1 cellular context compared by ENCODE assay signal in the genomic region with DNA sequence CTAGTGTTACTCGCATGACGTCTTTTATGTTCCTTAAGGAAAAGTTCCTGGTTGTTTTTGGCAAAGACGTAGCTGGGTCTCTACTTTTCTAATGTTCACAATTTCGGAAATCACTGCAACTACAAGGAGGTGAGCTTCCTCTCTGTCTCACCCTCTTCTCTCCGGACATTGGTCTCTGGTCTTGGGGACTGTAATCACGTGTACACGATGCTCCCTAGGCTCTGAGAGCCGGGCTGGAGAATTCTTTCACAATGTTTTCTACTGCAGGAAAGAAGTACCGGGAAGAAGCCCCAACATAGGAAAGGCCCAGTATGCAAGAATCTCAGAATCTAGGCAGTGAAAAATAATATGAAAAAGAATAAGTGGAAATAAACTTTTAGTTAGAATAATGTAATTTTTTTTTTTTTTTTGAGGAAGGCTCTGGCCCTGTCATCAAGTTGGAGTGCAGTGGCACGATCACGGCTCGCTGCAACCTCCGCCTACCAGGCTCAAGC.
TF ChIP-seq lines count a peak whose summit lies in the region.

No MANE protein-coding gene starts in this region.

TF ChIP-seq in A549, 52 proteins besides CTCF, POLR2A, EP300 and RAD21 (continued from another document):
- TF ChIP-seq, protein P1, sequence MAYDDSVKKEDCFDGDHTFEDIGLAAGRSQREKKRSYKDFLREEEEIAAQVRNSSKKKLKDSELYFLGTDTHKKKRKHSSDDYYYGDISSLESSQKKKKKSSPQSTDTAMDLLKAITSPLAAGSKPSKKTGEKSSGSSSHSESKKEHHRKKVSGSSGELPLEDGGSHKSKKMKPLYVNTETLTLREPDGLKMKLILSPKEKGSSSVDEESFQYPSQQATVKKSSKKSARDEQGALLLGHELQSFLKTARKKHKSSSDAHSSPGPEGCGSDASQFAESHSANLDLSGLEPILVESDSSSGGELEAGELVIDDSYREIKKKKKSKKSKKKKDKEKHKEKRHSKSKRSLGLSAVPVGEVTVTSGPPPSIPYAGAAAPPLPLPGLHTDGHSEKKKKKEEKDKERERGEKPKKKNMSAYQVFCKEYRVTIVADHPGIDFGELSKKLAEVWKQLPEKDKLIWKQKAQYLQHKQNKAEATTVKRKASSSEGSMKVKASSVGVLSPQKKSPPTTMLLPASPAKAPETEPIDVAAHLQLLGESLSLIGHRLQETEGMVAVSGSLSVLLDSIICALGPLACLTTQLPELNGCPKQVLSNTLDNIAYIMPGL (CRISPR knock-in tag; IDR thresholded peaks at IDR 0.05; ENCODE audit: borderline replicate concordance), result no peak
- no peak for TF ChIP-seq HDAC2 (IDR thresholded peaks at IDR 0.05)
- 0 out of 2 replicates have a peak, but pooled peaks have one; percentile 49 for TF ChIP-seq HOXB13 (CRISPR knock-in tag; IDR thresholded peaks at IDR 0.05; ENCODE audit: low read depth)
- no peak for TF ChIP-seq POLR2AphosphoS2 (conservative IDR thresholded peaks at IDR 0.05; ENCODE audit: low read length)
- TF ChIP-seq CEBPB (IDR thresholded peaks at IDR 0.05), result peak in 1 of 2 experiments; percentile 50; a peak in 2 of 4 replicates
- TF ChIP-seq, protein P2, sequence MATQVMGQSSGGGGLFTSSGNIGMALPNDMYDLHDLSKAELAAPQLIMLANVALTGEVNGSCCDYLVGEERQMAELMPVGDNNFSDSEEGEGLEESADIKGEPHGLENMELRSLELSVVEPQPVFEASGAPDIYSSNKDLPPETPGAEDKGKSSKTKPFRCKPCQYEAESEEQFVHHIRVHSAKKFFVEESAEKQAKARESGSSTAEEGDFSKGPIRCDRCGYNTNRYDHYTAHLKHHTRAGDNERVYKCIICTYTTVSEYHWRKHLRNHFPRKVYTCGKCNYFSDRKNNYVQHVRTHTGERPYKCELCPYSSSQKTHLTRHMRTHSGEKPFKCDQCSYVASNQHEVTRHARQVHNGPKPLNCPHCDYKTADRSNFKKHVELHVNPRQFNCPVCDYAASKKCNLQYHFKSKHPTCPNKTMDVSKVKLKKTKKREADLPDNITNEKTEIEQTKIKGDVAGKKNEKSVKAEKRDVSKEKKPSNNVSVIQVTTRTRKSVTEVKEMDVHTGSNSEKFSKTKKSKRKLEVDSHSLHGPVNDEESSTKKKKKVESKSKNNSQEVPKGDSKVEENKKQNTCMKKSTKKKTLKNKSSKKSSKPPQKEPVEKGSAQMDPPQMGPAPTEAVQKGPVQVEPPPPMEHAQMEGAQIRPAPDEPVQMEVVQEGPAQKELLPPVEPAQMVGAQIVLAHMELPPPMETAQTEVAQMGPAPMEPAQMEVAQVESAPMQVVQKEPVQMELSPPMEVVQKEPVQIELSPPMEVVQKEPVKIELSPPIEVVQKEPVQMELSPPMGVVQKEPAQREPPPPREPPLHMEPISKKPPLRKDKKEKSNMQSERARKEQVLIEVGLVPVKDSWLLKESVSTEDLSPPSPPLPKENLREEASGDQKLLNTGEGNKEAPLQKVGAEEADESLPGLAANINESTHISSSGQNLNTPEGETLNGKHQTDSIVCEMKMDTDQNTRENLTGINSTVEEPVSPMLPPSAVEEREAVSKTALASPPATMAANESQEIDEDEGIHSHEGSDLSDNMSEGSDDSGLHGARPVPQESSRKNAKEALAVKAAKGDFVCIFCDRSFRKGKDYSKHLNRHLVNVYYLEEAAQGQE (IDR thresholded peaks at IDR 0.05), result no peak
- TF ChIP-seq MAFK (IDR thresholded peaks at IDR 0.05; ENCODE audit: partially characterized antibody), result no peak
TF ChIP-seq in A549: peak in this region for 9.
